Comparison of ENCODE assay signal across 8 cellular contexts in genomic region chr11:63738720-63739360, GRCh38. TPM values are rescaled to one million over a fixed set of nuclear protein-coding genes. Genes with fewer than 3 reads are reported as not detected.
DNase-seq lines count a peak whose midpoint lies in the region; ATAC-seq, FAIRE-seq and TF ChIP-seq lines count a peak whose summit lies in the region.

No MANE protein-coding gene starts in this region.

- ATAC-seq in GM18511 (IDR thresholded peaks at IDR 0.05; ENCODE audit: unreplicated experiment), result no peak

- peaks cover 15% of the 10 kb centered on the region for H3K4me1 Mint-ChIP-seq in mesothelial cell of epicardium

- H3K4me3 Mint-ChIP-seq in mesothelial cell of epicardium, result no peak overlapping the region

- TF ChIP-seq POLR2A in H54 (IDR thresholded peaks at IDR 0.05; ENCODE audit: low read depth, low read length), result no peak

- TF ChIP-seq CTCF in AG09319 (IDR thresholded peaks at IDR 0.05; ENCODE audit: low read depth, low read length), result peak; percentile 97
- peak; percentile 98 for TF ChIP-seq CTCF in mesothelial cell of epicardium (IDR thresholded peaks at IDR 0.05; ENCODE audit: unreplicated experiment)

- no peaks in the 10 kb centered on the region for H3K9me3 Mint-ChIP-seq in mesothelial cell of epicardium

- peak overlapping the region; percentile 76 for H3K27ac Mint-ChIP-seq in mesothelial cell of epicardium

- no peaks in the 10 kb centered on the region for H3K27me3 Mint-ChIP-seq in mesothelial cell of epicardium (ENCODE audit: low read depth)

- DNase-seq in AG09319 (ENCODE audit: extremely low read depth, low read depth) (peak; percentile 51), H54 (ENCODE audit: insufficient read length, low spot score) (peak; percentile 42), NCI-H460 (ENCODE audit: extremely low read depth, low read depth) (peak; percentile 62), mesothelial cell of epicardium (ENCODE audit: low spot score in 2 of 2, unreplicated experiment in 2 of 2) (peak; percentile 33 to 79)
- DNase-seq in activated CD4-positive, alpha-beta T cell treated with anti-CD3 and anti-CD28 coated beads, Interleukin-2, amount 50 U/mL, for 4 hours, result peak; percentile 57 to 64
- DNase-seq in effector CD4-positive, alpha-beta T cell, result peak; percentile 65
- peak; percentile 38 for DNase-seq in stimulated activated CD8-positive, alpha-beta memory T cell treated with anti-CD3 and anti-CD28 coated beads, Interleukin-4, amount 100 ng/mL, for 24 hours (ENCODE audit: low read depth)

- peaks cover 1% of the 10 kb centered on the region for H3K36me3 Mint-ChIP-seq in mesothelial cell of epicardium

- FAIRE-seq in H54 (lab: Jason Lieb, UNC), result peak; percentile 78

RNA-seq across cellular contexts. Expression of gene ZFTA, which starts 29.7 kb away (rescaled TPM):
- 5.3 and 5.6 TPM in 2 replicates for total RNA-seq in NCI-H460 (2014; rRNA removed; shearing (Covaris generic))
- 7.8 and 20.9 TPM in 2 replicates for polyA plus RNA-seq in NCI-H460 (2014; cell fraction: nucleus; rRNA removed)
- 56.8 to 62.1 TPM (median 58.5 TPM) in 3 replicates for total RNA-seq in mesothelial cell of epicardium

RNA-seq across cellular contexts. Expression of gene RTN3, which starts 57.5 kb away (rescaled TPM):
- total RNA-seq in NCI-H460 (2014; rRNA removed; shearing (Covaris generic)), result 114 and 115 TPM in 2 replicates
- 39.3 and 49.5 TPM in 2 replicates for polyA plus RNA-seq in NCI-H460 (2014; cell fraction: nucleus; rRNA removed)
- total RNA-seq in mesothelial cell of epicardium, result 92.4 to 93.5 TPM (median 93.2 TPM) in 3 replicates
